In genomic region chr19:3509566-3509989, GRCh38 we compare ENCODE assay signal across 1 cellular context.
TF ChIP-seq lines count a peak whose summit lies in the region.

No MANE protein-coding gene starts in this region.

TF ChIP-seq in K562, 482 proteins besides CTCF, POLR2A, EP300 and RAD21:
- TF ChIP-seq FOSL1 (tag; conservative IDR thresholded peaks at IDR 0.05) (0 out of 2 replicates have a peak, but pooled peaks have one; percentile 25), RCOR1 (IDR thresholded peaks at IDR 0.05; ENCODE audit: borderline replicate concordance in 1 of 2, low read depth in 2 of 2, low read length in 2 of 2) (no peak)
